ENCODE assay signal across 5 cellular contexts in the genomic region with DNA sequence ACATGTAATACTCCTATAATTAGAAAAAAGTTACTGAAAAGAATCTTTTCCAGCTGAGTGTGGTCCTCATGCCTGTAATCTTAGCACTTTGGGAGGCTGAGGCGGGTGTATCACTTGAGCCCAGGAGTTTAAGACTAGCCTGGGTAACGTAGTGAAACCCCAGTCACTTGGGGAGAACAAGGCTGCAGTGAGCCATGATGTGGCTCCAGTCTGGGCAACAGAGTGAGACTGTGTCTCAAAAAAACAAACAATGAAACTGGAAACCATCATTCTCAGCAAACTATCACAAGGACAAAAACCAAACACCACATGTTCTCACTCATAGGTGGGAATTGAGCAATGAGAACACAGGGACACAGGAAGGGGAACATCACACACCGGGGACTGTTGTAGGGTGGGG. TPM values are rescaled to one million over a fixed set of nuclear protein-coding genes. Genes with fewer than 3 reads are reported as not detected.
"Had no signal": no experiment of that assay in that cellular context is flagged by ENCODE, and none has a peak within 500 bp of the region (broad histone marks: within the 10 kb centered on the region; RNA-seq: fewer than 3 reads in every experiment).

No MANE protein-coding gene starts in this region.

RNA-seq across cellular contexts. Expression of gene PEX5L, which starts 18.9 kb away (rescaled TPM):
- total RNA-seq: lower leg skin, mononuclear cell, natural killer cell, upper lobe of left lung, vagina had no signal
